Comparison of ENCODE assay signal across 1 cellular context in genomic region chr5:77630246-77631165, GRCh38.
TF ChIP-seq lines count a peak whose summit lies in the region.

No MANE protein-coding gene starts in this region.

TF ChIP-seq in HepG2, 621 proteins besides CTCF, POLR2A, EP300 and RAD21 (continued from another document and continues in another):
- TF ChIP-seq, protein P1, sequence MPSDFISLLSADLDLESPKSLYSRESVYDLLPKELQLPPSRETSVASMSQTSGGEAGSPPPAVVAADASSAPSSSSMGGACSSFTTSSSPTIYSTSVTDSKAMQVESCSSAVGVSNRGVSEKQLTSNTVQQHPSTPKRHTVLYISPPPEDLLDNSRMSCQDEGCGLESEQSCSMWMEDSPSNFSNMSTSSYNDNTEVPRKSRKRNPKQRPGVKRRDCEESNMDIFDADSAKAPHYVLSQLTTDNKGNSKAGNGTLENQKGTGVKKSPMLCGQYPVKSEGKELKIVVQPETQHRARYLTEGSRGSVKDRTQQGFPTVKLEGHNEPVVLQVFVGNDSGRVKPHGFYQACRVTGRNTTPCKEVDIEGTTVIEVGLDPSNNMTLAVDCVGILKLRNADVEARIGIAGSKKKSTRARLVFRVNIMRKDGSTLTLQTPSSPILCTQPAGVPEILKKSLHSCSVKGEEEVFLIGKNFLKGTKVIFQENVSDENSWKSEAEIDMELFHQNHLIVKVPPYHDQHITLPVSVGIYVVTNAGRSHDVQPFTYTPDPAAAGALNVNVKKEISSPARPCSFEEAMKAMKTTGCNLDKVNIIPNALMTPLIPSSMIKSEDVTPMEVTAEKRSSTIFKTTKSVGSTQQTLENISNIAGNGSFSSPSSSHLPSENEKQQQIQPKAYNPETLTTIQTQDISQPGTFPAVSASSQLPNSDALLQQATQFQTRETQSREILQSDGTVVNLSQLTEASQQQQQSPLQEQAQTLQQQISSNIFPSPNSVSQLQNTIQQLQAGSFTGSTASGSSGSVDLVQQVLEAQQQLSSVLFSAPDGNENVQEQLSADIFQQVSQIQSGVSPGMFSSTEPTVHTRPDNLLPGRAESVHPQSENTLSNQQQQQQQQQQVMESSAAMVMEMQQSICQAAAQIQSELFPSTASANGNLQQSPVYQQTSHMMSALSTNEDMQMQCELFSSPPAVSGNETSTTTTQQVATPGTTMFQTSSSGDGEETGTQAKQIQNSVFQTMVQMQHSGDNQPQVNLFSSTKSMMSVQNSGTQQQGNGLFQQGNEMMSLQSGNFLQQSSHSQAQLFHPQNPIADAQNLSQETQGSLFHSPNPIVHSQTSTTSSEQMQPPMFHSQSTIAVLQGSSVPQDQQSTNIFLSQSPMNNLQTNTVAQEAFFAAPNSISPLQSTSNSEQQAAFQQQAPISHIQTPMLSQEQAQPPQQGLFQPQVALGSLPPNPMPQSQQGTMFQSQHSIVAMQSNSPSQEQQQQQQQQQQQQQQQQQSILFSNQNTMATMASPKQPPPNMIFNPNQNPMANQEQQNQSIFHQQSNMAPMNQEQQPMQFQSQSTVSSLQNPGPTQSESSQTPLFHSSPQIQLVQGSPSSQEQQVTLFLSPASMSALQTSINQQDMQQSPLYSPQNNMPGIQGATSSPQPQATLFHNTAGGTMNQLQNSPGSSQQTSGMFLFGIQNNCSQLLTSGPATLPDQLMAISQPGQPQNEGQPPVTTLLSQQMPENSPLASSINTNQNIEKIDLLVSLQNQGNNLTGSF (CRISPR knock-in tag; IDR thresholded peaks at IDR 0.05), result no peak
- no peak for TF ChIP-seq FOSL1 (CRISPR knock-in tag; IDR thresholded peaks at IDR 0.05; ENCODE audit: borderline replicate concordance)
- TF ChIP-seq, protein P2, sequence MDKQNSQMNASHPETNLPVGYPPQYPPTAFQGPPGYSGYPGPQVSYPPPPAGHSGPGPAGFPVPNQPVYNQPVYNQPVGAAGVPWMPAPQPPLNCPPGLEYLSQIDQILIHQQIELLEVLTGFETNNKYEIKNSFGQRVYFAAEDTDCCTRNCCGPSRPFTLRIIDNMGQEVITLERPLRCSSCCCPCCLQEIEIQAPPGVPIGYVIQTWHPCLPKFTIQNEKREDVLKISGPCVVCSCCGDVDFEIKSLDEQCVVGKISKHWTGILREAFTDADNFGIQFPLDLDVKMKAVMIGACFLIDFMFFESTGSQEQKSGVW (CRISPR knock-in tag; IDR thresholded peaks at IDR 0.05; ENCODE audit: borderline replicate concordance), result no peak
- TF ChIP-seq ZNF788 (CRISPR knock-in tag; IDR thresholded peaks at IDR 0.05; ENCODE audit: borderline replicate concordance), result no peak
- no peak for TF ChIP-seq ZNF414 (CRISPR knock-in tag; IDR thresholded peaks at IDR 0.05)
- no peak for TF ChIP-seq SIX4 (CRISPR knock-in tag; IDR thresholded peaks at IDR 0.05)
- TF ChIP-seq ZNF674 (CRISPR knock-in tag; IDR thresholded peaks at IDR 0.05; ENCODE audit: low read depth), result no peak
- TF ChIP-seq SNAPC2 (CRISPR knock-in tag; IDR thresholded peaks at IDR 0.05), result no peak
- TF ChIP-seq ZBTB40 (IDR thresholded peaks at IDR 0.05), result no peak
- no peak for TF ChIP-seq ZBTB40 (CRISPR knock-in tag; IDR thresholded peaks at IDR 0.05)
- TF ChIP-seq SALL1 (CRISPR knock-in tag; IDR thresholded peaks at IDR 0.05), result no peak
- TF ChIP-seq ZNF776 (CRISPR knock-in tag; IDR thresholded peaks at IDR 0.05), result no peak; the same call in 1 of the 2 replicates
- TF ChIP-seq, protein P3, sequence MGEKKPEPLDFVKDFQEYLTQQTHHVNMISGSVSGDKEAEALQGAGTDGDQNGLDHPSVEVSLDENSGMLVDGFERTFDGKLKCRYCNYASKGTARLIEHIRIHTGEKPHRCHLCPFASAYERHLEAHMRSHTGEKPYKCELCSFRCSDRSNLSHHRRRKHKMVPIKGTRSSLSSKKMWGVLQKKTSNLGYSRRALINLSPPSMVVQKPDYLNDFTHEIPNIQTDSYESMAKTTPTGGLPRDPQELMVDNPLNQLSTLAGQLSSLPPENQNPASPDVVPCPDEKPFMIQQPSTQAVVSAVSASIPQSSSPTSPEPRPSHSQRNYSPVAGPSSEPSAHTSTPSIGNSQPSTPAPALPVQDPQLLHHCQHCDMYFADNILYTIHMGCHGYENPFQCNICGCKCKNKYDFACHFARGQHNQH (CRISPR knock-in tag; IDR thresholded peaks at IDR 0.05), result no peak
- TF ChIP-seq ZZZ3 (CRISPR knock-in tag; IDR thresholded peaks at IDR 0.05; ENCODE audit: borderline replicate concordance), result no peak
- no peak for TF ChIP-seq TGIF2 (CRISPR knock-in tag; IDR thresholded peaks at IDR 0.05)
- TF ChIP-seq CCAR2 (optimal IDR thresholded peaks at IDR 0.05; ENCODE audit: low read depth, low read length), result no peak
- TF ChIP-seq YEATS4 (CRISPR knock-in tag; IDR thresholded peaks at IDR 0.05; ENCODE audit: borderline replicate concordance), result peak; percentile 33; the same call in 1 of the 2 replicates
- TF ChIP-seq ZFP90 (CRISPR knock-in tag; IDR thresholded peaks at IDR 0.05; ENCODE audit: borderline replicate concordance), result no peak
- no peak for TF ChIP-seq ZNF883 (CRISPR knock-in tag; IDR thresholded peaks at IDR 0.05; ENCODE audit: not compliant biosample characterization)
- no peak for TF ChIP-seq ZNF879 (CRISPR knock-in tag; IDR thresholded peaks at IDR 0.05)
- no peak for TF ChIP-seq ZNF737 (CRISPR knock-in tag; IDR thresholded peaks at IDR 0.05; ENCODE audit: borderline replicate concordance)
- TF ChIP-seq ZNF362 (CRISPR knock-in tag; IDR thresholded peaks at IDR 0.05; ENCODE audit: borderline replicate concordance), result no peak
- peak; percentile 92 for TF ChIP-seq ZNF564 (CRISPR knock-in tag; IDR thresholded peaks at IDR 0.05)
- no peak for TF ChIP-seq AHDC1 (CRISPR knock-in tag; IDR thresholded peaks at IDR 0.05; ENCODE audit: borderline replicate concordance)
- TF ChIP-seq PRDM4 (CRISPR knock-in tag; IDR thresholded peaks at IDR 0.05; ENCODE audit: borderline replicate concordance), result no peak
